8 cellular contexts compared by ENCODE assay signal in the genomic region with DNA sequence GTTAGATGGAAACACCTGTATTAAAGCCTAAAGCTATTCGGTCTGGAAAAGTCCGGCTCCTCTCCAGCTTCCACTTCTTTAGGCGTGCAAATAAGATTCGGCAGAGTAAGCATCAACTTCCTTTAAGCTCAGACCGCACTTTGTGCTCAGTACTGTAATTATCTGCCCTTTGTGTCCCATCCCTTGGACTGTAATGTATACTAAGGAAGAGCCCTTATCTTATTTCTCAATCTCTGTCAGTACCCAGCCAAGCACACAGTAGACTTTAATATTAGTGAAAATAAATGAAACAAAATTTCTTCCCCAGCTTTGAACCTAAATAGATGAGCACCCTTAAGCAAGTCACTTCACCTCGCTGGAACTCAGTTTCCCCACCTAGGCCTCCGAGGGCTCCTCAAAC. TPM values are rescaled to one million over a fixed set of nuclear protein-coding genes. Genes with fewer than 3 reads are reported as not detected.
DNase-seq lines count a peak whose midpoint lies in the region; ATAC-seq and TF ChIP-seq lines count a peak whose summit lies in the region.

No MANE protein-coding gene starts in this region.

- H3K9me3 ChIP-seq in KOPT-K1 (ENCODE audit: insufficient read depth, low read length, poor library complexity, severe bottlenecking), result peaks cover 25% of the 10 kb centered on the region

- in situ Hi-C loops in astrocyte of the cerebellum (cut with HindIII; ENCODE audit: low sequenced_read_pairs), result no loop called here

- CTCF ChIA-PET in AG04449 (lab: Yijun Ruan, JAX), result interaction anchor here (0.8 to 6.9 kb wide), 18 partner anchors 8 to 147 kb away, joined by 3 to 71 read pairs (median 5); a partner anchor contains a TSS

- H3K27ac Mint-ChIP-seq in immature natural killer cell, result peak overlapping the region; percentile 96 to 99 (median 96)
- H3K27ac Mint-ChIP-seq in stimulated activated naive B cell treated with anti-CD40 and anti-IgM and Interleukin-4, amounts not matched to agents 10 μg/mL and 1 μg/mL and 100 μg/mL, for 72 hours, result peak overlapping the region; percentile 96

- POLR2A ChIA-PET in AG04449 (lab: Yijun Ruan, JAX), result interaction anchor here (0.6 to 0.9 kb wide), 3 partner anchors 13 to 95 kb away, joined by 3 to 4 read pairs (median 3); a partner anchor contains a TSS

- H3K4me1 Mint-ChIP-seq in immature natural killer cell, result peaks cover 58 to 67% of the 10 kb centered on the region in 2 donors
- peaks cover 16 to 27% of the 10 kb centered on the region in 2 donors for H3K4me1 Mint-ChIP-seq in stimulated activated naive B cell treated with anti-CD40 and anti-IgM and Interleukin-4, amounts not matched to agents 10 μg/mL and 1 μg/mL and 100 μg/mL, for 72 hours

- peaks cover 0 to 1% (median 0%) of the 10 kb centered on the region in 6 donors for H3K9me3 Mint-ChIP-seq in immature natural killer cell
- H3K9me3 Mint-ChIP-seq in stimulated activated naive B cell treated with anti-CD40 and anti-IgM and Interleukin-4, amounts not matched to agents 10 μg/mL and 1 μg/mL and 100 μg/mL, for 72 hours, result peaks cover 6% of the 10 kb centered on the region in 2 donors

- TF ChIP-seq CTCF in AG04449 (IDR thresholded peaks at IDR 0.05; ENCODE audit: insufficient read depth, low read length, missing control alignments) (no peak), astrocyte of the cerebellum (IDR thresholded peaks at IDR 0.05; ENCODE audit: low read depth, low read length, missing control alignments) (no peak)

- H3K4me3 ChIP-seq in AG04449 (ENCODE audit: low read depth, low read length), result peak overlapping the region; percentile 76
- peak overlapping the region; percentile 65 for H3K4me3 ChIP-seq in astrocyte of the cerebellum (ENCODE audit: low read depth, low read length)

- H3K27me3 Mint-ChIP-seq in immature natural killer cell (ENCODE audit: low read depth in 3 of 3), result peaks cover 4 to 5% (median 4%) of the 10 kb centered on the region in 3 donors
- H3K27me3 Mint-ChIP-seq in stimulated activated naive B cell treated with anti-CD40 and anti-IgM and Interleukin-4, amounts not matched to agents 10 μg/mL and 1 μg/mL and 100 μg/mL, for 72 hours, result no peaks in the 10 kb centered on the region

- H3K36me3 Mint-ChIP-seq in immature natural killer cell, result peaks cover 0 to 7% (median 5%) of the 10 kb centered on the region in 3 donors
- peaks cover 7 to 12% of the 10 kb centered on the region in 2 donors for H3K36me3 Mint-ChIP-seq in stimulated activated naive B cell treated with anti-CD40 and anti-IgM and Interleukin-4, amounts not matched to agents 10 μg/mL and 1 μg/mL and 100 μg/mL, for 72 hours

- H3K27ac ChIP-seq in KOPT-K1 (ENCODE audit: low read depth, low read length, poor library complexity, severe bottlenecking), result peak overlapping the region; percentile 85

- peak overlapping the region; percentile 95 to 99 (median 99) for H3K4me3 Mint-ChIP-seq in immature natural killer cell
- H3K4me3 Mint-ChIP-seq in stimulated activated naive B cell treated with anti-CD40 and anti-IgM and Interleukin-4, amounts not matched to agents 10 μg/mL and 1 μg/mL and 100 μg/mL, for 72 hours, result peak overlapping the region; percentile 98 to 99

- ATAC-seq in GM19328 (IDR thresholded peaks at IDR 0.05; ENCODE audit: unreplicated experiment), result peak; percentile 23
- ATAC-seq in stimulated activated naive B cell treated with anti-CD40 and anti-IgM and Interleukin-4, amounts not matched to agents 10 μg/mL and 1 μg/mL and 100 μg/mL, for 72 hours (replicated peaks), result peak; percentile 52 to 59

- peaks cover 16% of the 10 kb centered on the region; the same call in 1 of the 2 replicates for H3K36me3 ChIP-seq in KOPT-K1 (ENCODE audit: insufficient read depth, low read length)

- DNase-seq in AG04449 (ENCODE audit: low read depth, low spot score) (no peak), astrocyte of the cerebellum (ENCODE audit: low read depth) (no peak), immature natural killer cell (peak in 1 of 3 donors; percentile 12), NCI-H446 (lab: John Stamatoyannopoulos, UW) (no peak), NCI-H128 (lab: John Stamatoyannopoulos, UW; ENCODE audit: unreplicated experiment) (no peak)
- DNase-seq in stimulated activated naive B cell treated with anti-CD40 and anti-IgM and Interleukin-4, amounts not matched to agents 10 μg/mL and 1 μg/mL and 100 μg/mL, for 72 hours, result no peak

RNA-seq across cellular contexts. Expression of a gene that starts 0.5 kb away (rescaled TPM):
- polyA plus RNA-seq in immature natural killer cell, result 10 to 100 TPM; 14.3 to 20.9 (median 14.9) TPM

RNA-seq across cellular contexts. Expression of a gene that starts 26.6 kb away (rescaled TPM):
- polyA plus RNA-seq in immature natural killer cell, result 100 to 1,000 TPM in 1 of 3 donors, 10 to 100 TPM in 2; 37.2 to 122 (median 72.6) TPM

RNA-seq across cellular contexts. Expression of a gene that starts 26.9 kb away (rescaled TPM):
- 10 to 100 TPM; 13.9 to 28.4 (median 22.4) TPM for polyA plus RNA-seq in immature natural killer cell

RNA-seq across cellular contexts. Expression of a gene that starts 47.5 kb away (rescaled TPM):
- polyA plus RNA-seq in immature natural killer cell, result 100 to 1,000 TPM in 1 of 3 donors, 10 to 100 TPM in 2; 80.8 to 110 (median 84.9) TPM
